19 cellular contexts compared by ENCODE assay signal in the genomic region with DNA sequence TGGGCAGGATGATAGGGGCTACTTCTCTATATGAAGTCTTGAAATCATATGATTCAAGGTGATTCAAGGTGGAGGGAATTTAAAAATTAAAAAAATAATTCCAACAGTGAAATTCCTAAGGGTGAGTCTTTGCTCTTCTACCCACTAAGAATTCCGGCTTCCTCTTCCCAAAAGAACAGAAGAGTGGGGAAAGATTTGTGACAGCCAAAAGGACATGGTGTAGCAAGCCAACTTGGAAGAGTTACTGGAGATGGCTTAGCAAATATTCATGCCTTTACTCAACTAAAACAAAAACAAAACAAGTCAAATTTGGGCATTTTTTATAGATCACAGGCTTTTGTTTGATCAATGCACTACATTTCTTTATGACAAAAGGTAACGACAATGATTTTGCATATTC.
"Had no signal": no experiment of that assay in that cellular context is flagged by ENCODE, and none has a peak within 500 bp of the region (broad histone marks: within the 10 kb centered on the region; RNA-seq: fewer than 3 reads in every experiment).

No MANE protein-coding gene starts in this region.

- H3K27me3 ChIP-seq: dorsolateral prefrontal cortex, gastrocnemius medialis, hepatocyte, neural progenitor cell, ovary, testis, tibial nerve, upper lobe of right lung, vagina had no signal

- H3K36me3 ChIP-seq: gastrocnemius medialis, neural progenitor cell, ovary, tibial nerve, upper lobe of right lung, vagina had no signal

- DNase-seq: cortex of kidney; dorsolateral prefrontal cortex; effector CD8-positive, alpha-beta T cell; gastrocnemius medialis; glutamatergic neuron; left colon; nucleus accumbens; ovary; right cardiac atrium; stimulated activated CD4-positive, alpha-beta T cell treated with anti-CD3 and anti-CD28 coated beads, Interleukin-2, amount 100 ng/mL, for 48 hours; stimulated activated naive CD4-positive, alpha-beta T cell treated with Interleukin-2 at 50 U/mL for 16 hours; testis; upper lobe of right lung had no signal

- H3K4me1 ChIP-seq: neural progenitor cell, testis, vagina had no signal

- H3K4me3 ChIP-seq: dorsolateral prefrontal cortex, gastrocnemius medialis, hepatocyte, neural progenitor cell, ovary, smooth muscle cell, testis, tibial nerve, upper lobe of right lung, vagina had no signal

- ATAC-seq: natural killer cell treated with Interleukin-12 subunit alpha and Interleukin-12 subunit beta and Interleukin-15 and Interleukin-18, amount 100 ng/mL, for 72 hours; upper lobe of right lung had no signal

- H3K4me2 ChIP-seq: hepatocyte, neural progenitor cell, smooth muscle cell had no signal

- H3K9me3 ChIP-seq: gastrocnemius medialis, ovary, testis, tibial nerve, upper lobe of right lung, vagina had no signal

- H3K27ac ChIP-seq: gastrocnemius medialis, hepatocyte, neural progenitor cell, ovary, testis, tibial nerve, vagina had no signal
